26 cellular contexts compared by ENCODE assay signal in the genomic region with DNA sequence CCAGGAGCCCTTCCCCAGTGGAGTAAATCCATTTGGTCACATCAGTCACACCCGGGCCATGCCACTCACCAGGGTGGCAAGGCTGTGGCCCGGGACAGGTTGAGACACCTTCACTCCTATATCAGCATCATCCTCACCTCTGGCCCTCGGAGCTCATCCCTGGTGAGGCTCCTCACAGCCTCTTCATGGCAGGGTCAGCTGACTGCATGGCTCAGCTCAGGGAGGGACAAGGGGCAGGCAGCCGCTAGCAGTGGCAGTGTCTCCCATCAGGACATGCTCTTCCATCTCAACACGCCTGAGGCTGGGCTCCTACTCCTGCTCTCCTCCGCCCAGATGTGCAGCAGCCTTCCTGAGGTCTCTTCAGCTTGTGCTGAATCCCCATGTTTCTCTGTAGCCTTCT.
"Had no signal": no experiment of that assay in that cellular context is flagged by ENCODE, and none has a peak within 500 bp of the region (broad histone marks: within the 10 kb centered on the region; RNA-seq: fewer than 3 reads in every experiment).

No MANE protein-coding gene starts in this region.

- H3K27ac ChIP-seq: brain microvascular endothelial cell, coronary artery, dorsolateral prefrontal cortex had no signal

- H3K27me3 ChIP-seq: brain microvascular endothelial cell, dorsolateral prefrontal cortex had no signal

- H3K4me3 ChIP-seq: coronary artery, dorsolateral prefrontal cortex had no signal

- ATAC-seq: activated CD4-positive, alpha-beta T cell treated with anti-CD3 and anti-CD28 coated beads for 36 hours; activated T-cell treated with anti-CD3 and anti-CD28 coated beads, Interleukin-2, amount 50 U/mL, for 4 hours; activated T-helper 17 cell treated with anti-CD3 and anti-CD28 coated beads, Interleukin-2, amount 50 U/mL, for 72 hours; esophagus mucosa had no signal

- H3K36me3 ChIP-seq: brain microvascular endothelial cell had no signal

- DNase-seq: activated CD4-positive, alpha-beta memory T cell treated with anti-CD3 and anti-CD28 coated beads for 36 hours; activated CD4-positive, alpha-beta T cell treated with anti-CD3 and anti-CD28 coated beads for 36 hours; activated CD4-positive, alpha-beta T cell treated with anti-CD3 and anti-CD28 coated beads, Interleukin-2, amount 10 ng/mL, durations not matched to agents 24 days and 14 days; activated CD4-positive, CD25-positive, alpha-beta regulatory T cell; activated CD4-positive, CD25-positive, alpha-beta regulatory T cell treated with anti-CD3 and anti-CD28 coated beads, Interleukin-2, amount 50 U/mL, for 72 hours; activated CD8-positive, alpha-beta memory T cell treated with anti-CD3 and anti-CD28 coated beads for 24 hours; activated effector memory CD4-positive, alpha-beta T cell treated with Interleukin-2 at 50 U/mL for 16 hours; activated gamma-delta T cell treated with Interleukin-2 at 50 U/mL for 16 hours; activated naive CD4-positive, alpha-beta T cell treated with anti-CD3 and anti-CD28 coated beads, Interleukin-2, amount 50 U/mL, for 16 hours; activated naive CD4-positive, alpha-beta T cell treated with Interleukin-2 at 50 U/mL for 16 hours; activated T-cell treated with anti-CD3 and anti-CD28 coated beads, Interleukin-2, amount 50 U/mL, for 4 hours; amniotic stem cell; anterior cingulate cortex; brain microvascular endothelial cell; dorsolateral prefrontal cortex; effector memory CD4-positive, alpha-beta T cell; endodermal cell; foreskin fibroblast; head of caudate nucleus; T-helper 2 cell had no signal

- FAIRE-seq: astrocyte, bronchial epithelial cell, frontal cortex had no signal
